16 cellular contexts compared by ENCODE assay signal in genomic region chr6:30778001-30778400, GRCh38. TPM values are rescaled to one million over a fixed set of nuclear protein-coding genes. Genes with fewer than 3 reads are reported as not detected.
DNase-seq lines count a peak whose midpoint lies in the region; ATAC-seq, FAIRE-seq and TF ChIP-seq lines count a peak whose summit lies in the region.
"Had no signal": no experiment of that assay in that cellular context is flagged by ENCODE, and none has a peak within 500 bp of the region (broad histone marks: within the 10 kb centered on the region; RNA-seq: fewer than 3 reads in every experiment).

No MANE protein-coding gene starts in this region.

- H3K9me3 Mint-ChIP-seq in astrocyte (ENCODE audit: unreplicated experiment) (no peaks in the 10 kb centered on the region), progenitor cell of endocrine pancreas (ENCODE audit: low read depth) (no peaks in the 10 kb centered on the region)
- H3K9me3 Mint-ChIP-seq: activated B cell treated with CpG ODN at 0.5 μM for 24 hours; activated T-cell treated with anti-CD3 and anti-CD28 coated beads, Interleukin-2, amount 50 U/mL, for 24 hours; CD4-positive, CD25-positive, alpha-beta regulatory T cell had no signal

- no peaks in the 10 kb centered on the region for H3K79me2 ChIP-seq in HCT116 (ENCODE audit: insufficient read depth, low read length)
- H3K79me2 ChIP-seq in astrocyte (ENCODE audit: insufficient read depth, low read length): no peaks in the 10 kb centered on the region

- peaks cover 46% of the 10 kb centered on the region for H3K4me1 Mint-ChIP-seq in astrocyte (ENCODE audit: low read depth, unreplicated experiment)
- H3K4me1 Mint-ChIP-seq in progenitor cell of endocrine pancreas (ENCODE audit: low read depth): peaks cover 29% of the 10 kb centered on the region

- DNase-seq in A673 (ENCODE audit: low spot score) (no peak), HCT116 (ENCODE audit: low read depth, low spot score) (no peak), astrocyte (ENCODE audit: low read depth) (no peak), progenitor cell of endocrine pancreas (ENCODE audit: low spot score, unreplicated experiment) (no peak), NCI-H526 (lab: John Stamatoyannopoulos, UW) (no peak), NCI-H446 treated with DMSO at 0.1 percent for 48 hours (lab: John Stamatoyannopoulos, UW) (no peak)
- DNase-seq: activated B cell treated with CpG ODN at 0.5 μM for 24 hours; activated T-cell treated with anti-CD3 and anti-CD28 coated beads, Interleukin-2, amount 50 U/mL, for 24 hours; aorta; CD4-positive, CD25-positive, alpha-beta regulatory T cell; mammary epithelial cell; NCI-H2107; ovary; upper lobe of right lung had no signal

- H3K36me3 ChIP-seq in A673 (ENCODE audit: insufficient read depth, low read length, poor library complexity, severe bottlenecking) (no peaks in the 10 kb centered on the region), HCT116 (ENCODE audit: control insufficient read depth in 1 of 2, insufficient read depth in 2 of 2, low read length in 2 of 2) (no peaks in the 10 kb centered on the region), astrocyte (ENCODE audit: insufficient read depth, low read length) (no peaks in the 10 kb centered on the region)
- H3K36me3 ChIP-seq: ovary, upper lobe of right lung had no signal

- H3K27me3 ChIP-seq in A673 (replicated peaks; ENCODE audit: insufficient read depth, low read depth, low read length, poor library complexity): no peaks in the 10 kb centered on the region
- H3K27me3 ChIP-seq in HCT116 (ENCODE audit: insufficient read depth, low read length): no peaks in the 10 kb centered on the region
- H3K27me3 ChIP-seq in astrocyte (ENCODE audit: insufficient read depth, low read length): no peaks in the 10 kb centered on the region
- H3K27me3 ChIP-seq: ovary, upper lobe of right lung had no signal

- H3K4me3 Mint-ChIP-seq in astrocyte (ENCODE audit: unreplicated experiment) (peak overlapping the region; percentile 34), progenitor cell of endocrine pancreas (ENCODE audit: low read depth) (no peak overlapping the region)
- H3K4me3 Mint-ChIP-seq: activated B cell treated with CpG ODN at 0.5 μM for 24 hours; activated T-cell treated with anti-CD3 and anti-CD28 coated beads, Interleukin-2, amount 50 U/mL, for 24 hours; CD4-positive, CD25-positive, alpha-beta regulatory T cell had no signal

- intact Hi-C loops in A673 (cut with micrococcal nuclease; ENCODE audit: unreplicated experiment): no loop called here
- intact Hi-C loops in HCT116 (cut with micrococcal nuclease): no loop called here

- peak overlapping the region; percentile 65 for H3K27ac ChIP-seq in A673 (ENCODE audit: low read depth, low read length, poor library complexity, severe bottlenecking)
- H3K27ac ChIP-seq in HCT116 (ENCODE audit: low read depth, low read length): peak overlapping the region; percentile 63
- H3K27ac ChIP-seq in astrocyte (ENCODE audit: low read depth, low read length): no peak overlapping the region

- peak overlapping the region; percentile 75 for H3K27ac Mint-ChIP-seq in astrocyte (ENCODE audit: unreplicated experiment)
- peak overlapping the region; percentile 73 for H3K27ac Mint-ChIP-seq in progenitor cell of endocrine pancreas
- H3K27ac Mint-ChIP-seq: activated B cell treated with CpG ODN at 0.5 μM for 24 hours had no signal

- TF ChIP-seq RAD21 in HCT116 (IDR thresholded peaks at IDR 0.05; ENCODE audit: low read depth): no peak

- TF ChIP-seq CTCF in A673 (conservative IDR thresholded peaks at IDR 0.05; ENCODE audit: low read depth, low read length) (no peak), HCT116 (IDR thresholded peaks at IDR 0.05 in 2 of 3, conservative IDR thresholded peaks at IDR 0.05 in 1 of 3; ENCODE audit: borderline replicate concordance in 1 of 3, insufficient read depth in 1 of 3, low read depth in 2 of 3, low read length in 2 of 3) (no peak), astrocyte (IDR thresholded peaks at IDR 0.05; ENCODE audit: insufficient read depth, low read depth, low read length) (no peak), progenitor cell of endocrine pancreas (IDR thresholded peaks at IDR 0.05; ENCODE audit: unreplicated experiment) (no peak)

- H3K9me3 ChIP-seq in A673 (ENCODE audit: low read depth, low read length, poor library complexity, severe bottlenecking) (no peaks in the 10 kb centered on the region), HCT116 (ENCODE audit: control insufficient read depth in 1 of 2, insufficient read depth in 1 of 2, low read depth in 1 of 2, low read length in 2 of 2) (no peaks in the 10 kb centered on the region), astrocyte (ENCODE audit: insufficient read depth, low read depth, low read length) (no peaks in the 10 kb centered on the region)
- H3K9me3 ChIP-seq: ovary, upper lobe of right lung had no signal

- BruUV-seq in A673 (replicated peaks; lab: Mats Ljungman, UMichigan) (no TSS peak), HCT116 (replicated peaks; lab: Mats Ljungman, UMichigan) (no TSS peak)

- H3K4me2 ChIP-seq in HCT116 (ENCODE audit: low read length) (peak overlapping the region; percentile 15; the same call in 1 of the 2 replicates), astrocyte (ENCODE audit: low read length) (no peak overlapping the region)

- H3K4me1 ChIP-seq in A673 (ENCODE audit: insufficient read depth, low read length, poor library complexity, severe bottlenecking): peaks cover 44% of the 10 kb centered on the region
- peaks cover 68 to 87% of the 10 kb centered on the region in 2 experiments for H3K4me1 ChIP-seq in HCT116 (ENCODE audit: control insufficient read depth in 1 of 2, insufficient read depth in 2 of 2, low read length in 2 of 2)
- peaks cover 40% of the 10 kb centered on the region for H3K4me1 ChIP-seq in astrocyte (ENCODE audit: insufficient read depth, low read length)

- H2AFZ ChIP-seq in HCT116 (ENCODE audit: low read depth, low read length, poor library complexity, severe bottlenecking) (no peak overlapping the region), astrocyte (ENCODE audit: low read depth, low read length) (no peak overlapping the region)

- FAIRE-seq in astrocyte (lab: Jason Lieb, UNC): no peak

- H3K36me3 Mint-ChIP-seq in astrocyte (ENCODE audit: low read depth, unreplicated experiment): peaks cover 2% of the 10 kb centered on the region
- H3K36me3 Mint-ChIP-seq in progenitor cell of endocrine pancreas (ENCODE audit: insufficient read depth): no peaks in the 10 kb centered on the region
- H3K36me3 Mint-ChIP-seq: CD4-positive, CD25-positive, alpha-beta regulatory T cell had no signal

- no peaks in the 10 kb centered on the region for H3K9me2 ChIP-seq in HCT116 (ENCODE audit: insufficient read depth)

- no peak for TF ChIP-seq POLR2A in HCT116 (IDR thresholded peaks at IDR 0.05; ENCODE audit: borderline replicate concordance, extremely low read depth, insufficient read depth, insufficient read length)

- ATAC-seq in HCT116: no peak
- ATAC-seq in HG03571 (IDR thresholded peaks at IDR 0.05; ENCODE audit: unreplicated experiment): no peak
- no peak for ATAC-seq in GM18868 (IDR thresholded peaks at IDR 0.05; ENCODE audit: unreplicated experiment)
- ATAC-seq: upper lobe of right lung had no signal

- peaks cover 3% of the 10 kb centered on the region for H3K27me3 Mint-ChIP-seq in astrocyte (ENCODE audit: low read depth, unreplicated experiment)
- H3K27me3 Mint-ChIP-seq in progenitor cell of endocrine pancreas: no peaks in the 10 kb centered on the region
- H3K27me3 Mint-ChIP-seq: activated T-cell treated with anti-CD3 and anti-CD28 coated beads, Interleukin-2, amount 50 U/mL, for 24 hours; CD4-positive, CD25-positive, alpha-beta regulatory T cell had no signal

- RAD21 ChIA-PET in HCT116 (lab: Charles Lee; ENCODE audit: low non-redundant PET in 1 of 2, low total read pairs in 2 of 2, uncharacterized antibody in 2 of 2, unreplicated experiment in 2 of 2): no interaction called here

- no peak overlapping the region for H3K4me3 ChIP-seq in A673 (ENCODE audit: low read depth, low read length, poor library complexity, severe bottlenecking)
- H3K4me3 ChIP-seq in HCT116 (replicated peaks in 1 of 2; ENCODE audit: low read depth in 1 of 2, low read length in 2 of 2): no peak overlapping the region
- no peak overlapping the region for H3K4me3 ChIP-seq in astrocyte (ENCODE audit: insufficient read depth, low read depth, low read length)
- H3K4me3 ChIP-seq: ovary, upper lobe of right lung had no signal

- CTCF ChIA-PET in A673 (lab: Charles Lee) (no interaction called here), HCT116 (lab: Charles Lee) (no interaction called here)

- POLR2A ChIA-PET in A673 (lab: Charles Lee; ENCODE audit: low non-redundant PET): no interaction called here
- POLR2A ChIA-PET in HCT116 (lab: Charles Lee): interaction anchor here (1.0 to 14.9 kb wide), 8 partner anchors 8 to 36 kb away, joined by 3 to 137 read pairs (median 4); partner anchors contain the start of gene IER3

- H4K20me1 ChIP-seq in HCT116 (ENCODE audit: insufficient read depth) (no peaks in the 10 kb centered on the region), astrocyte (ENCODE audit: insufficient read depth, low read length) (no peaks in the 10 kb centered on the region)

- H3K9ac ChIP-seq in HCT116 (ENCODE audit: low read length): peak overlapping the region; percentile 29
- no peak overlapping the region for H3K9ac ChIP-seq in astrocyte (ENCODE audit: low read length)

TF ChIP-seq in HCT116, 20 proteins besides CTCF, POLR2A, EP300 and RAD21:
- no peak for TF ChIP-seq SRF (IDR thresholded peaks at IDR 0.05; ENCODE audit: low read depth)
- no peak for TF ChIP-seq FOSL1 (IDR thresholded peaks at IDR 0.05; ENCODE audit: low read depth)
- TF ChIP-seq EZH2 (IDR thresholded peaks at IDR 0.05): no peak
- TF ChIP-seq CEBPB (IDR thresholded peaks at IDR 0.05; ENCODE audit: low read depth): no peak
- no peak for TF ChIP-seq EGR1 (IDR thresholded peaks at IDR 0.05; ENCODE audit: low read depth)
- no peak for TF ChIP-seq ELF1 (IDR thresholded peaks at IDR 0.05; ENCODE audit: borderline replicate concordance, low read depth)

RNA-seq across cellular contexts. Expression of gene IER3, which starts 33.7 kb away (rescaled TPM):
- total RNA-seq in A673 (2021): 33.5 and 34.6 TPM in 2 replicates
- total RNA-seq in HCT116 (2021; ENCODE audit: unreplicated experiment): 952 TPM
- polyA plus RNA-seq in HCT116 (2012): 1,025 and 1,062 TPM in 2 replicates
- 216 and 221 TPM in 2 replicates for total RNA-seq in astrocyte
- total RNA-seq in progenitor cell of endocrine pancreas: 22.1 and 23.2 TPM in 2 replicates

RNA-seq across cellular contexts. Expression of gene FLOT1, which starts 35.5 kb away (rescaled TPM):
- 116 and 120 TPM in 2 replicates for total RNA-seq in A673 (2021)
- 117 TPM for total RNA-seq in HCT116 (2021; ENCODE audit: unreplicated experiment)
- 124 and 132 TPM in 2 replicates for polyA plus RNA-seq in HCT116 (2012)
- 77.6 and 85.2 TPM in 2 replicates for total RNA-seq in astrocyte
- 111 and 115 TPM in 2 replicates for total RNA-seq in progenitor cell of endocrine pancreas

RNA-seq across cellular contexts. Expression of gene TUBB, which starts 57.8 kb away (rescaled TPM):
- total RNA-seq in A673 (2021) (1,864 and 1,936 TPM in 2 replicates), HCT116 (2021; ENCODE audit: unreplicated experiment) (886 TPM), astrocyte (815 and 887 TPM in 2 replicates), progenitor cell of endocrine pancreas (1,227 and 1,272 TPM in 2 replicates)
- 716 and 796 TPM in 2 replicates for polyA plus RNA-seq in HCT116 (2012)
